ENCODE assay signal across 14 cellular contexts in the genomic region with DNA sequence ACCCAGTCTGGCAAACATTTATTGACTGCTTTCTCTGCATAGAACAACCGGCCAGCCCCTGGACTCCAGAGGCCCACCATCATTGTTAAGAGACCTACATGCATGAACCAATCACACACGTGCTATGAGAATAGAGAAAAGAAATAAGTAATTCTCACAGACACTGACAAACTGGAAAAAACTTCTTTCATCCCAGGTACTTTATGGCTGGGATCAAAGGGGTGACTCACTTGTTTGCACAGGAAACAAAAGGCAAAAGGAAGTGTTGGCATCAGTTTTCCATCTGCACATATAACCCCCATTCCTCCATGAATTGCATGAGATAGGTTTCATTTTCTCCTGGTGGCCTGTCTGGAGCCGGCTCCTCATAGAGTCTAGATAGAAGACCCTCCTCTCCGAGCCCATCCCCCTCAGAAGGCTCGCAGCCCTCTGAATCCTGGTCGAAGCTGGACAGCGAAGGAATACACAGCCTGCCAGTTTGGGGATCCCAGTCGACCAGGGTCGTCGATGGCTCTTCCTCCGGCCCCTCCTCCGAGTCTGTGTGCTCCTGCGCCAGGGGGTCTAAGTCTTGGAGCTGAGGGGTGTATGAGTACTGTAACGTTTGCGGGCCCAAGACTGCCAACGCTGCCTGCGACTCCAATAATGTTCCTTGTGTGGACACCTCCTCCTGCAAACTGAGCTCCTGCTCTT. TPM values are rescaled to one million over a fixed set of nuclear protein-coding genes. Genes with fewer than 3 reads are reported as not detected.
A peak's percentile ranks its signal among the peaks of the same experiment; 100 is the strongest.
DNase-seq lines count a peak whose midpoint lies in the region; ATAC-seq and TF ChIP-seq lines count a peak whose summit lies in the region.
"Had no signal": no experiment of that assay in that cellular context is flagged by ENCODE, and none has a peak within 500 bp of the region (broad histone marks: within the 10 kb centered on the region; RNA-seq: fewer than 3 reads in every experiment).

No MANE protein-coding gene starts in this region.

- peak; percentile 98 for ATAC-seq in left colon
- no peak for ATAC-seq in GM18520 (IDR thresholded peaks at IDR 0.05; ENCODE audit: unreplicated experiment)
- no peak for ATAC-seq in aorta (ENCODE audit: low FRiP score)

- intact Hi-C loops in left colon (cut with DNase I, micrococcal nuclease) (no loop called here), aorta (cut with DNase I) (no loop called here)

- H3K4me1 ChIP-seq in aorta (ENCODE audit: control insufficient read depth in 1 of 2, insufficient read depth in 2 of 2, low read length in 2 of 2): no peaks in the 10 kb centered on the region
- H3K4me1 ChIP-seq: HAP-1 had no signal

- no peaks in the 10 kb centered on the region for H3K36me3 ChIP-seq in aorta (ENCODE audit: control insufficient read depth in 1 of 2, insufficient read depth in 2 of 2, low read length in 1 of 2)
- H3K36me3 ChIP-seq: BE2C, HAP-1 had no signal

- no peak overlapping the region for H3K4me3 ChIP-seq in astrocyte of the spinal cord (ENCODE audit: low read depth, low read length)
- H3K4me3 ChIP-seq in aorta (ENCODE audit: low read length in 2 of 2): no peak overlapping the region
- H3K4me3 ChIP-seq: HAP-1 had no signal

- peak; percentile 91 for DNase-seq in DMS153 (lab: John Stamatoyannopoulos, UW)
- DNase-seq in LoVo (ENCODE audit: low spot score): peak; percentile 89
- peak; percentile 16 for DNase-seq in astrocyte of the spinal cord (ENCODE audit: low read depth, low spot score)
- DNase-seq in left colon: peak in 1 of 2 donors; percentile 33
- DNase-seq in SK-N-DZ (ENCODE audit: low spot score): no peak
- no peak for DNase-seq in GOT3 (lab: John Stamatoyannopoulos, UW)
- DNase-seq in aorta: no peak
- DNase-seq: activated T-cell treated with anti-CD3 and anti-CD28 coated beads, Interleukin-2, amount 50 U/mL, for 48 hours; BE2C; MM.1S; substantia nigra had no signal

- in situ Hi-C loops in astrocyte of the spinal cord (cut with HindIII; ENCODE audit: low sequenced_read_pairs): no loop called here

- H3K9me3 ChIP-seq in aorta (ENCODE audit: control insufficient read depth, low read length): peaks cover 1% of the 10 kb centered on the region
- H3K9me3 ChIP-seq: BE2C, HAP-1 had no signal

- H3K27me3 ChIP-seq in aorta (ENCODE audit: control insufficient read depth in 1 of 2, insufficient read depth in 2 of 2, low read length in 1 of 2): no peaks in the 10 kb centered on the region
- H3K27me3 ChIP-seq: BE2C had no signal

- 31 to 37% methylated on average over 17 of the region's 17 CpGs for WGBS in aorta, 2 donors

- no peak for TF ChIP-seq CTCF in astrocyte of the spinal cord (IDR thresholded peaks at IDR 0.05; ENCODE audit: low read depth, low read length)

- no peak overlapping the region for H3K27ac ChIP-seq in aorta (ENCODE audit: low read depth in 1 of 2, low read length in 2 of 2)

RNA-seq across cellular contexts. Expression of a gene that starts 43.3 kb away (rescaled TPM):
- total RNA-seq in left colon (10 to 100 TPM; 11.8 to 13.4 TPM), aorta (under 1 TPM in 1 of 2 donors, not detected in 1; 0.39 TPM)
- 0.83 and 1.2 TPM in 2 replicates for polyA plus RNA-seq in SK-N-DZ (2014; cell fraction: cytosol; rRNA removed)
- 0.24 and 0.94 TPM in 2 replicates for polyA plus RNA-seq in SK-N-DZ (2014; cell fraction: nucleus; rRNA removed)
- polyA plus RNA-seq in aorta: not detected
- total RNA-seq: OCI-LY7 had no signal

Comparison
In these comparisons a context has a peak if more than half of its experiments do, and no peak if none do; other contexts are left out.
1. DNase-seq: peak in DMS153 (single experiment), LoVo (single experiment) and astrocyte of the spinal cord (single experiment); none in SK-N-DZ (single experiment), GOT3 (single experiment) and aorta (0 of 2).
2. RNA of a gene that starts 43.3 kb away (total RNA-seq): 11.8 to 13.4 TPM in left colon; 0.39 TPM in aorta; every median in the first group is over 4 times any median in the second.